ENCODE assay signal across 8 cellular contexts in genomic region chr19:52569648-52570004, GRCh38. TPM values are rescaled to one million over a fixed set of nuclear protein-coding genes. Genes with fewer than 3 reads are reported as not detected.
DNase-seq lines count a peak whose midpoint lies in the region; TF ChIP-seq lines count a peak whose summit lies in the region.
"Not testable (repeated sequence)": the region's sequence is repeated elsewhere in the genome, so short reads cannot be mapped to it uniquely, and the experiment has no call there.

No MANE protein-coding gene starts in this region.

- H3K4me1 ChIP-seq in HUES64 (ENCODE audit: insufficient read depth, low read length) (peaks cover 20% of the 10 kb centered on the region), esophagus squamous epithelium (peaks cover 9 to 20% (median 10%) of the 10 kb centered on the region in 3 donors)
- not testable (repeated sequence) for H3K4me1 ChIP-seq in adrenal gland (replicated peaks in 1 of 2); parathyroid adenoma

- not testable (repeated sequence) for H3K79me2 ChIP-seq in parathyroid adenoma

- not testable (repeated sequence) for TF ChIP-seq CTCF in adrenal gland (IDR thresholded peaks at IDR 0.05); esophagus squamous epithelium (IDR thresholded peaks at IDR 0.05); parathyroid adenoma (IDR thresholded peaks at IDR 0.05); type B pancreatic cell (conservative IDR thresholded peaks at IDR 0.05)

- not testable (repeated sequence) for TF ChIP-seq POLR2A in adrenal gland (IDR thresholded peaks at IDR 0.05); esophagus squamous epithelium (IDR thresholded peaks at IDR 0.05)

- peak overlapping the region; percentile 85 for H3K27ac ChIP-seq in HUES64 (ENCODE audit: low read depth, low read length)
- peak overlapping the region in 4 of 5 donors; percentile 69 to 89 (median 78) for H3K27ac ChIP-seq in adrenal gland
- H3K27ac ChIP-seq in esophagus squamous epithelium = peak overlapping the region; percentile 76 to 92 (median 85)
- peak overlapping the region; percentile 12 for H3K27ac ChIP-seq in parathyroid adenoma

- H3K27me3 ChIP-seq in HUES64 (ENCODE audit: insufficient read depth, low read length); adrenal gland; esophagus squamous epithelium; parathyroid adenoma (ENCODE audit: control insufficient read depth, insufficient read depth, low read length): not testable (repeated sequence)

- peaks cover 19% of the 10 kb centered on the region for H3K4me1 Mint-ChIP-seq in type B pancreatic cell (ENCODE audit: unreplicated experiment)

- H3K27ac Mint-ChIP-seq in type B pancreatic cell = peak overlapping the region; percentile 99

- H3K36me3 ChIP-seq in HUES64 (ENCODE audit: insufficient read depth, low read length) = peaks cover 20% of the 10 kb centered on the region
- H3K36me3 ChIP-seq in adrenal gland (replicated peaks in 1 of 2); parathyroid adenoma (ENCODE audit: control insufficient read depth, insufficient read depth, low read length): not testable (repeated sequence)
- H3K36me3 ChIP-seq in esophagus squamous epithelium = peaks cover under 1 to 38% (median 4%) of the 10 kb centered on the region in 3 donors

- 6% methylated on average over 13 of the region's 13 CpGs for WGBS in HUES64
- 5 to 13% (median 9%) methylated on average over 11 to 13 of the region's 13 CpGs for WGBS in adrenal gland, 4 donors
- WGBS in esophagus squamous epithelium, 2 donors = 16 to 18% methylated on average over 9 to 13 of the region's 13 CpGs

- H3K9me3 ChIP-seq in HUES64 (ENCODE audit: insufficient read depth, low read depth, low read length); parathyroid adenoma (ENCODE audit: control insufficient read depth, low read length): not testable (repeated sequence)
- H3K9me3 ChIP-seq in adrenal gland (replicated peaks in 1 of 3) (peaks cover 0 to 14% (median 0%) of the 10 kb centered on the region in 3 donors), esophagus squamous epithelium (peaks cover 0 to 75% (median 28%) of the 10 kb centered on the region in 3 donors)

- not testable (repeated sequence) for H3K27me3 Mint-ChIP-seq in type B pancreatic cell

- H2AFZ ChIP-seq in parathyroid adenoma = peak overlapping the region; percentile 46

- peak overlapping the region; percentile 85 for H3K9ac ChIP-seq in HUES64 (ENCODE audit: low read depth, low read length)
- not testable (repeated sequence) for H3K9ac ChIP-seq in parathyroid adenoma

- H3K9me3 Mint-ChIP-seq in type B pancreatic cell = not testable (repeated sequence)

- H3K4me3 ChIP-seq in HUES64 (ENCODE audit: low read length) (peak overlapping the region; percentile 87), adrenal gland (peak overlapping the region in 2 of 4 donors; percentile 54 to 65), esophagus squamous epithelium (peak overlapping the region; percentile 39 to 86 (median 69)), parathyroid adenoma (ENCODE audit: low read depth, low read length) (peak overlapping the region; percentile 30)

- DNase-seq in DMS79 (lab: John Stamatoyannopoulos, UW) = peak; percentile 51
- peak; percentile 48 for DNase-seq in SK-N-DZ (ENCODE audit: low spot score)
- DNase-seq in adrenal gland = peak in 2 of 7 donors; percentile 29 to 38
- DNase-seq in esophagus squamous epithelium (lab: John Stamatoyannopoulos, UW) = not testable (repeated sequence)
- peak; percentile 70 for DNase-seq in kidney tubule cell (ENCODE audit: low spot score)
- peak; percentile 73 for DNase-seq in type B pancreatic cell (ENCODE audit: extremely low spot score, unreplicated experiment)

- H3K36me3 Mint-ChIP-seq in type B pancreatic cell = peaks cover 26% of the 10 kb centered on the region

- H3K4me3 Mint-ChIP-seq in type B pancreatic cell = peak overlapping the region; percentile 98

- intact Hi-C loops in adrenal gland (cut with DNase I); esophagus squamous epithelium (cut with DNase I): not testable (repeated sequence)

- peak overlapping the region; percentile 87 for H3K4me2 ChIP-seq in parathyroid adenoma (ENCODE audit: low read length)

RNA-seq across cellular contexts. Expression of gene ZNF701, which starts 0.5 kb away (rescaled TPM):
- polyA plus RNA-seq in HUES64 (2013, experiment 1 of 2) = 6.9 TPM
- polyA plus RNA-seq in HUES64 (2013, experiment 2 of 2) = 8.5 TPM
- polyA plus RNA-seq in SK-N-DZ (2014; cell fraction: cytosol; rRNA removed) = 2.7 and 2.8 TPM in 2 replicates
- 3.1 and 4.2 TPM in 2 replicates for polyA plus RNA-seq in SK-N-DZ (2014; cell fraction: nucleus; rRNA removed)
- total RNA-seq in adrenal gland (10 to 100 TPM in 5 of 8 donors, 1 to 10 TPM in 3; 4.6 to 21.3 (median 12.9) TPM), esophagus squamous epithelium (10 to 100 TPM in 1 of 4 donors, 1 to 10 TPM in 3; 5.2 to 13.7 (median 5.5) TPM), type B pancreatic cell (ENCODE audit: low replicate concordance) (25.2 and 29.1 TPM in 2 replicates)
- 1 to 10 TPM; 4.0 to 10.0 (median 7.5) TPM for polyA plus RNA-seq in adrenal gland

RNA-seq across cellular contexts. Expression of gene ZNF808, which starts 42.2 kb away (rescaled TPM):
- polyA plus RNA-seq in HUES64 (2013, experiment 1 of 2) = 5.1 TPM
- polyA plus RNA-seq in HUES64 (2013, experiment 2 of 2) = 6.3 TPM
- polyA plus RNA-seq in SK-N-DZ (2014; cell fraction: cytosol; rRNA removed) = 5.2 and 7.6 TPM in 2 replicates
- polyA plus RNA-seq in SK-N-DZ (2014; cell fraction: nucleus; rRNA removed) = 3.9 and 5.9 TPM in 2 replicates
- total RNA-seq in adrenal gland (10 to 100 TPM in 6 of 8 donors, 1 to 10 TPM in 2; 7.6 to 28.8 (median 14.7) TPM), esophagus squamous epithelium (10 to 100 TPM in 1 of 4 donors, 1 to 10 TPM in 3; 6.7 to 17.0 (median 7.6) TPM), type B pancreatic cell (ENCODE audit: low replicate concordance) (37.4 and 52.6 TPM in 2 replicates)
- 1 to 10 TPM; 1.6 to 7.2 (median 6.0) TPM for polyA plus RNA-seq in adrenal gland

Comparison
In these comparisons a context has a peak if more than half of its experiments do, and no peak if none do; other contexts are left out.
1. H3K27ac ChIP-seq: peak in every context shown above with its lines; median percentile 85 in HUES64; 85 in esophagus squamous epithelium; 78 in adrenal gland; 12 in parathyroid adenoma.